Comparison of ENCODE assay signal across 16 cellular contexts in genomic region chr6:167020211-167020610, GRCh38. TPM values are rescaled to one million over a fixed set of nuclear protein-coding genes. Genes with fewer than 3 reads are reported as not detected.
DNase-seq lines count a peak whose midpoint lies in the region; ATAC-seq lines count a peak whose summit lies in the region.
"Had no signal": no experiment of that assay in that cellular context is flagged by ENCODE, and none has a peak within 500 bp of the region (broad histone marks: within the 10 kb centered on the region; RNA-seq: fewer than 3 reads in every experiment).

No MANE protein-coding gene starts in this region.

- no peaks in the 10 kb centered on the region for H3K36me3 Mint-ChIP-seq in IgD-negative memory B cell
- no peaks in the 10 kb centered on the region for H3K36me3 Mint-ChIP-seq in activated naive CD4-positive, alpha-beta T cell treated with anti-CD3 and anti-CD28 coated beads, Interleukin-2, amount 50 U/mL, for 72 hours

- H3K4me3 Mint-ChIP-seq in IgD-negative memory B cell: peak overlapping the region; percentile 16 to 90 (median 82)
- H3K4me3 Mint-ChIP-seq: activated CD4-positive, alpha-beta memory T cell treated with anti-CD3 and anti-CD28 coated beads, Interleukin-2, amount 10 ng/mL, durations not matched to agents 7 days and 5 days; T-helper 1 cell treated with Interleukin-12 subunit alpha and Interleukin-12 subunit beta and Interleukin-4 antibody, amounts not matched to agents 30 μg/mL and 1 μg/mL, for 36 hours had no signal

- no peaks in the 10 kb centered on the region for H3K9me3 Mint-ChIP-seq in IgD-negative memory B cell
- H3K9me3 Mint-ChIP-seq in activated naive CD4-positive, alpha-beta T cell treated with anti-CD3 and anti-CD28 coated beads, Interleukin-2, amount 50 U/mL, for 72 hours: no peaks in the 10 kb centered on the region
- H3K9me3 Mint-ChIP-seq: activated CD4-positive, alpha-beta memory T cell treated with anti-CD3 and anti-CD28 coated beads, Interleukin-2, amount 10 ng/mL, durations not matched to agents 7 days and 5 days; T-helper 1 cell treated with Interleukin-12 subunit alpha and Interleukin-12 subunit beta and Interleukin-4 antibody, amounts not matched to agents 30 μg/mL and 1 μg/mL, for 36 hours had no signal

- peak overlapping the region in 1 of 3 donors; percentile 52 for H3K27ac Mint-ChIP-seq in IgD-negative memory B cell
- no peak overlapping the region for H3K27ac Mint-ChIP-seq in activated naive CD4-positive, alpha-beta T cell treated with anti-CD3 and anti-CD28 coated beads, Interleukin-2, amount 50 U/mL, for 72 hours
- H3K27ac Mint-ChIP-seq: activated CD4-positive, alpha-beta memory T cell treated with anti-CD3 and anti-CD28 coated beads, Interleukin-2, amount 10 ng/mL, durations not matched to agents 7 days and 5 days; T-helper 1 cell treated with Interleukin-12 subunit alpha and Interleukin-12 subunit beta and Interleukin-4 antibody, amounts not matched to agents 30 μg/mL and 1 μg/mL, for 36 hours had no signal

- H3K27ac ChIP-seq in substantia nigra (ENCODE audit: low read depth, low read length, poor library complexity, severe bottlenecking): no peak overlapping the region
- H3K27ac ChIP-seq: BLaER1 treated with 17β-estradiol and CSF1 and Interleukin-3, amounts not matched to agents 10 nM and 100 nM; neutrophil; vagina had no signal

- H3K4me1 Mint-ChIP-seq in IgD-negative memory B cell: peaks cover 7 to 12% (median 11%) of the 10 kb centered on the region in 3 donors

- DNase-seq in NCI-H2171 (lab: John Stamatoyannopoulos, UW): no peak
- DNase-seq in activated naive CD4-positive, alpha-beta T cell treated with anti-CD3 and anti-CD28 coated beads, Interleukin-2, amount 50 U/mL, for 72 hours (ENCODE audit: low spot score in 2 of 2): no peak
- no peak for DNase-seq in NCI-H1105 (lab: John Stamatoyannopoulos, UW)
- no peak for DNase-seq in substantia nigra (lab: John Stamatoyannopoulos, UW)
- DNase-seq: activated CD4-positive, alpha-beta memory T cell treated with anti-CD3 and anti-CD28 coated beads, Interleukin-2, amount 10 ng/mL, durations not matched to agents 7 days and 5 days; dermis blood vessel endothelial cell; foreskin melanocyte; NCI-H1930 had no signal

- H3K27me3 Mint-ChIP-seq in IgD-negative memory B cell: no peaks in the 10 kb centered on the region
- H3K27me3 Mint-ChIP-seq: activated CD4-positive, alpha-beta memory T cell treated with anti-CD3 and anti-CD28 coated beads, Interleukin-2, amount 10 ng/mL, durations not matched to agents 7 days and 5 days had no signal

- ATAC-seq in GM18502 (IDR thresholded peaks at IDR 0.05; ENCODE audit: poor library complexity, unreplicated experiment) (peak; percentile 87), GM19463 (IDR thresholded peaks at IDR 0.05; ENCODE audit: unreplicated experiment) (peak; percentile 81), HG02884 (IDR thresholded peaks at IDR 0.05; ENCODE audit: unreplicated experiment) (peak; percentile 69)
- ATAC-seq in activated naive CD4-positive, alpha-beta T cell treated with anti-CD3 and anti-CD28 coated beads, Interleukin-2, amount 50 U/mL, for 72 hours: no peak

RNA-seq across cellular contexts. Expression of gene CEP43, which starts 21.0 kb away (rescaled TPM):
- polyA plus RNA-seq in IgD-negative memory B cell: 4.4 TPM
- total RNA-seq in activated naive CD4-positive, alpha-beta T cell treated with anti-CD3 and anti-CD28 coated beads, Interleukin-2, amount 50 U/mL, for 72 hours: 10 to 100 TPM; 17.5 to 21.9 TPM

Comparison
In these comparisons a context has a peak if more than half of its experiments do, and no peak if none do; other contexts are left out.
1. ATAC-seq: peak in GM18502 (single experiment), GM19463 (single experiment) and HG02884 (single experiment); none in activated naive CD4-positive, alpha-beta T cell treated with anti-CD3 and anti-CD28 coated beads, Interleukin-2, amount 50 U/mL, for 72 hours (0 of 2).